9 cellular contexts compared by ENCODE assay signal in genomic region chr6:32668226-32668747, GRCh38. TPM values are rescaled to one million over a fixed set of nuclear protein-coding genes. Genes with fewer than 3 reads are reported as not detected.
DNase-seq lines count a peak whose midpoint lies in the region; ATAC-seq, FAIRE-seq and TF ChIP-seq lines count a peak whose summit lies in the region.
"Had no signal": no experiment of that assay in that cellular context is flagged by ENCODE, and none has a peak within 500 bp of the region (broad histone marks: within the 10 kb centered on the region; RNA-seq: fewer than 3 reads in every experiment).

No MANE protein-coding gene starts in this region.

- H3K27me3 ChIP-seq in keratinocyte (ENCODE audit: control insufficient read depth, extremely low read depth, insufficient read depth, low read length): no peaks in the 10 kb centered on the region
- H3K27me3 ChIP-seq: tibial nerve had no signal

- no peak overlapping the region for H3K9ac ChIP-seq in keratinocyte (ENCODE audit: control insufficient read depth, extremely low read depth, insufficient read depth, low read length)

- H3K9me3 Mint-ChIP-seq in activated T-cell treated with anti-CD3 and anti-CD28 coated beads, Interleukin-2, amount 50 U/mL, for 72 hours: peaks cover 5% of the 10 kb centered on the region in 2 donors
- H3K9me3 Mint-ChIP-seq in stimulated activated naive B cell treated with anti-CD40 and anti-IgM and Interleukin-4, amounts not matched to agents 10 μg/mL and 1 μg/mL and 100 μg/mL, for 72 hours: peaks cover 3 to 5% of the 10 kb centered on the region in 2 donors

- no peak overlapping the region for H3K27ac Mint-ChIP-seq in activated T-cell treated with anti-CD3 and anti-CD28 coated beads, Interleukin-2, amount 50 U/mL, for 72 hours
- peak overlapping the region; percentile 100 for H3K27ac Mint-ChIP-seq in stimulated activated naive B cell treated with anti-CD40 and anti-IgM and Interleukin-4, amounts not matched to agents 10 μg/mL and 1 μg/mL and 100 μg/mL, for 72 hours

- no peaks in the 10 kb centered on the region for H4K20me1 ChIP-seq in keratinocyte (ENCODE audit: control insufficient read depth, extremely low read depth, insufficient read depth, low read length)

- no peak overlapping the region for H3K4me3 Mint-ChIP-seq in activated T-cell treated with anti-CD3 and anti-CD28 coated beads, Interleukin-2, amount 50 U/mL, for 72 hours
- H3K4me3 Mint-ChIP-seq in stimulated activated naive B cell treated with anti-CD40 and anti-IgM and Interleukin-4, amounts not matched to agents 10 μg/mL and 1 μg/mL and 100 μg/mL, for 72 hours: peak overlapping the region; percentile 78 to 92

- no peaks in the 10 kb centered on the region for H3K79me2 ChIP-seq in keratinocyte (ENCODE audit: control insufficient read depth, insufficient read depth, low read length)

- H3K9me1 ChIP-seq in keratinocyte (ENCODE audit: control insufficient read depth, extremely low read depth, insufficient read depth, low read length): no peaks in the 10 kb centered on the region

- dilution Hi-C loops in keratinocyte (cut with MboI; ENCODE audit: extremely low pct_ligation_motif_present, low sequenced_read_pairs): no loop called here

- peaks cover 6% of the 10 kb centered on the region for H3K4me1 ChIP-seq in keratinocyte (ENCODE audit: control insufficient read depth, extremely low read depth, insufficient read depth, low read length)
- H3K4me1 ChIP-seq: tibial nerve had no signal

- ATAC-seq in GM21528 (IDR thresholded peaks at IDR 0.05; ENCODE audit: low FRiP score, unreplicated experiment): peak; percentile 57
- ATAC-seq in activated T-cell treated with anti-CD3 and anti-CD28 coated beads, Interleukin-2, amount 50 U/mL, for 72 hours (replicated peaks in 1 of 2): peak; percentile 53 to 71
- ATAC-seq in stimulated activated naive B cell treated with anti-CD40 and anti-IgM and Interleukin-4, amounts not matched to agents 10 μg/mL and 1 μg/mL and 100 μg/mL, for 72 hours (replicated peaks): peak; percentile 77 to 82

- H3K4me1 Mint-ChIP-seq in activated T-cell treated with anti-CD3 and anti-CD28 coated beads, Interleukin-2, amount 50 U/mL, for 72 hours (ENCODE audit: low read depth): peaks cover 33% of the 10 kb centered on the region
- H3K4me1 Mint-ChIP-seq in stimulated activated naive B cell treated with anti-CD40 and anti-IgM and Interleukin-4, amounts not matched to agents 10 μg/mL and 1 μg/mL and 100 μg/mL, for 72 hours: peaks cover 37 to 75% of the 10 kb centered on the region in 2 donors

- TF ChIP-seq CTCF in GM12865 (IDR thresholded peaks at IDR 0.05; ENCODE audit: insufficient read depth, low read depth, low read length, missing control alignments) (no peak), keratinocyte (optimal IDR thresholded peaks at IDR 0.05 in 1 of 3, IDR thresholded peaks at IDR 0.05 in 1 of 3, conservative IDR thresholded peaks at IDR 0.05 in 1 of 3; ENCODE audit: extremely low read depth in 1 of 3, insufficient read depth in 2 of 3, low read length in 3 of 3) (no peak)

- FAIRE-seq in keratinocyte (lab: Jason Lieb, UNC): peak; percentile 99

- no peaks in the 10 kb centered on the region for H3K36me3 ChIP-seq in keratinocyte (ENCODE audit: control insufficient read depth in 2 of 2, extremely low read depth in 1 of 2, insufficient read depth in 2 of 2, low read length in 2 of 2)
- H3K36me3 ChIP-seq: tibial nerve had no signal

- no peak overlapping the region for H3K4me2 ChIP-seq in keratinocyte (ENCODE audit: control insufficient read depth, extremely low read depth, insufficient read depth, low read depth, low read length)

- H3K4me3 ChIP-seq in GM12865 (ENCODE audit: low read depth, low read length) (peak overlapping the region; percentile 90), keratinocyte (ENCODE audit: control insufficient read depth in 2 of 3, extremely low read depth in 1 of 3, insufficient read depth in 2 of 3, low read depth in 1 of 3, low read length in 3 of 3) (no peak overlapping the region)
- no peak overlapping the region for H3K4me3 ChIP-seq in Jurkat, Clone E6-1 (ENCODE audit: low read length)
- H3K4me3 ChIP-seq: tibial nerve had no signal

- H3K27ac ChIP-seq in keratinocyte (ENCODE audit: control insufficient read depth, insufficient read depth, low read length): peak overlapping the region; percentile 12

- peak; percentile 94 for DNase-seq in GM12865 (ENCODE audit: low read depth)
- DNase-seq in Jurkat, Clone E6-1 (ENCODE audit: low read depth, low spot score): peak; percentile 37
- peak; percentile 13 to 32 for DNase-seq in activated T-cell treated with anti-CD3 and anti-CD28 coated beads, Interleukin-2, amount 50 U/mL, for 72 hours
- DNase-seq in keratinocyte (ENCODE audit: low read depth, low spot score): peak; percentile 74
- peak; percentile 79 for DNase-seq in stimulated activated naive B cell treated with anti-CD40 and anti-IgM and Interleukin-4, amounts not matched to agents 10 μg/mL and 1 μg/mL and 100 μg/mL, for 72 hours
- no peak for DNase-seq in NCI-H2081 (lab: John Stamatoyannopoulos, UW)
- DNase-seq in NCI-H1436 (lab: John Stamatoyannopoulos, UW): no peak

- peaks cover 49% of the 10 kb centered on the region for H3K27me3 Mint-ChIP-seq in activated T-cell treated with anti-CD3 and anti-CD28 coated beads, Interleukin-2, amount 50 U/mL, for 72 hours (ENCODE audit: low read depth)
- no peaks in the 10 kb centered on the region for H3K27me3 Mint-ChIP-seq in stimulated activated naive B cell treated with anti-CD40 and anti-IgM and Interleukin-4, amounts not matched to agents 10 μg/mL and 1 μg/mL and 100 μg/mL, for 72 hours

- H3K9me3 ChIP-seq in keratinocyte (ENCODE audit: control insufficient read depth, low read depth, low read length): no peaks in the 10 kb centered on the region

- H2AFZ ChIP-seq in keratinocyte (ENCODE audit: control insufficient read depth, low read length): peak overlapping the region; percentile 72

- peaks cover 2 to 13% of the 10 kb centered on the region in 2 donors for H3K36me3 Mint-ChIP-seq in activated T-cell treated with anti-CD3 and anti-CD28 coated beads, Interleukin-2, amount 50 U/mL, for 72 hours (ENCODE audit: insufficient read depth in 2 of 2)
- peaks cover 30 to 42% of the 10 kb centered on the region in 2 donors for H3K36me3 Mint-ChIP-seq in stimulated activated naive B cell treated with anti-CD40 and anti-IgM and Interleukin-4, amounts not matched to agents 10 μg/mL and 1 μg/mL and 100 μg/mL, for 72 hours

RNA-seq across cellular contexts. Expression of gene HLA-DQB1, which starts 1.8 kb away (rescaled TPM):
- polyA plus RNA-seq in Jurkat, Clone E6-1 (2012; ENCODE audit: insufficient read depth, insufficient read length): 2.2 TPM
- total RNA-seq in activated T-cell treated with anti-CD3 and anti-CD28 coated beads, Interleukin-2, amount 50 U/mL, for 72 hours: 1 to 10 TPM; 2.5 to 2.9 TPM
- 37.5 to 78.0 TPM (median 40.5 TPM) in 3 replicates for polyA plus RNA-seq in keratinocyte
- polyA plus RNA-seq in keratinocyte (2011; ENCODE audit: low read depth): 6.5 TPM
- polyA plus RNA-seq in keratinocyte (2011; cell fraction: cytosol; rRNA removed): 31.3 and 40.2 TPM in 2 replicates
- polyA plus RNA-seq in keratinocyte (2011; cell fraction: nucleus; rRNA removed): 82.8 and 91.9 TPM in 2 replicates
- 20.7 and 30.3 TPM in 2 replicates for polyA plus RNA-seq in keratinocyte (2012; ENCODE audit: low replicate concordance)
- 19.1 to 36.4 TPM (median 35.2 TPM) in 3 replicates for polyA minus RNA-seq in keratinocyte
- 29.4 TPM for polyA minus RNA-seq in keratinocyte (2011; cell fraction: cytosol; rRNA and poly(A)+ RNA removed)
- polyA minus RNA-seq in keratinocyte (2011; cell fraction: nucleus; rRNA and poly(A)+ RNA removed): 52.9 and 56.1 TPM in 2 replicates

RNA-seq across cellular contexts. Expression of gene HLA-DQA1, which starts 31.1 kb away (rescaled TPM):
- not detected for polyA plus RNA-seq in Jurkat, Clone E6-1 (2012; ENCODE audit: insufficient read depth, insufficient read length)
- 1 to 10 TPM; 2.2 to 3.7 TPM for total RNA-seq in activated T-cell treated with anti-CD3 and anti-CD28 coated beads, Interleukin-2, amount 50 U/mL, for 72 hours
- polyA plus RNA-seq in keratinocyte: 0.70 TPM in 1 of 3 replicates, not detected in the others
- not detected for polyA plus RNA-seq in keratinocyte (2011; ENCODE audit: low read depth)
- not detected in 2 replicates for polyA plus RNA-seq in keratinocyte (2011; cell fraction: cytosol; rRNA removed)
- not detected in 2 replicates for polyA plus RNA-seq in keratinocyte (2011; cell fraction: nucleus; rRNA removed)
- 0.34 and 0.54 TPM in 2 replicates for polyA plus RNA-seq in keratinocyte (2012; ENCODE audit: low replicate concordance)
- polyA minus RNA-seq in keratinocyte: not detected in 3 replicates
- polyA minus RNA-seq in keratinocyte (2011; cell fraction: cytosol; rRNA and poly(A)+ RNA removed): not detected
- polyA minus RNA-seq in keratinocyte (2011; cell fraction: nucleus; rRNA and poly(A)+ RNA removed): not detected in 2 replicates

Comparison
In these comparisons a context has a peak if more than half of its experiments do, and no peak if none do; other contexts are left out.
1. DNase-seq: peak in GM12865 (single experiment), Jurkat, Clone E6-1 (single experiment), activated T-cell treated with anti-CD3 and anti-CD28 coated beads, Interleukin-2, amount 50 U/mL, for 72 hours (2 of 2), keratinocyte (single experiment) and stimulated activated naive B cell treated with anti-CD40 and anti-IgM and Interleukin-4, amounts not matched to agents 10 μg/mL and 1 μg/mL and 100 μg/mL, for 72 hours (single experiment); none in NCI-H2081 (0 of 2) and NCI-H1436 (single experiment).
2. H3K4me3 Mint-ChIP-seq: peak in stimulated activated naive B cell treated with anti-CD40 and anti-IgM and Interleukin-4, amounts not matched to agents 10 μg/mL and 1 μg/mL and 100 μg/mL, for 72 hours (2 of 2); none in activated T-cell treated with anti-CD3 and anti-CD28 coated beads, Interleukin-2, amount 50 U/mL, for 72 hours (0 of 2).
3. Peak in every context shown above with its lines, with median percentiles within 50 percentile points of each other: ATAC-seq.